ENCODE assay signal across 10 cellular contexts in the genomic region with DNA sequence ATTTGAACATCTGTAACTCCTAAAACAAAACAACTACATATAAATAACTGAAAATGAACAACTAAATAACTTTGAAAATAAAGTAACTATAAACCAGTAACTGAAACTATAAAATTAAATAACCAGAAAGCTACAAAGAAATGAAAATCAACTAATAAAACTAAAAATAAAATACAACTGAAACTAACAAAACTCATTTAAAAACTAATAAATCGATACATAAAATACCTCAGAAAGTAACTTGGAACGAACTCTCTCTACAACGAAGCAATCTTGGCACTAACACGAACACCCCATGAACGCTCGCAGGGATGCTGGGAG. TPM values are rescaled to one million over a fixed set of nuclear protein-coding genes. Genes with fewer than 3 reads are reported as not detected.
DNase-seq lines count a peak whose midpoint lies in the region; ATAC-seq and TF ChIP-seq lines count a peak whose summit lies in the region.
"Had no signal": no experiment of that assay in that cellular context is flagged by ENCODE, and none has a peak within 500 bp of the region (broad histone marks: within the 10 kb centered on the region; RNA-seq: fewer than 3 reads in every experiment).

No MANE protein-coding gene starts in this region.

- peaks cover 11% of the 10 kb centered on the region for H3K4me1 Mint-ChIP-seq in activated CD8-positive, alpha-beta T cell treated with anti-CD3 and anti-CD28 coated beads for 36 hours (ENCODE audit: low read depth)

- TF ChIP-seq CTCF in GM12865 (IDR thresholded peaks at IDR 0.05; ENCODE audit: insufficient read depth, low read depth, low read length, missing control alignments): no peak
- TF ChIP-seq CTCF in activated CD8-positive, alpha-beta T cell treated with anti-CD3 and anti-CD28 coated beads for 36 hours (IDR thresholded peaks at IDR 0.05): no peak

- POLR2A ChIA-PET in activated CD8-positive, alpha-beta T cell treated with anti-CD3 and anti-CD28 coated beads for 36 hours (lab: Charles Lee): interaction anchor here (0.9 kb wide), 1 partner anchor 80 kb away, joined by 3 read pairs; no protein-coding TSS in a partner anchor

- H3K27me3 Mint-ChIP-seq in activated CD8-positive, alpha-beta T cell treated with anti-CD3 and anti-CD28 coated beads for 36 hours: peaks cover 24% of the 10 kb centered on the region

- H3K27ac ChIP-seq in skin epidermis (no peak overlapping the region), substantia nigra (ENCODE audit: low read depth, low read length, poor library complexity, severe bottlenecking) (no peak overlapping the region)

- CTCF ChIA-PET in activated CD8-positive, alpha-beta T cell treated with anti-CD3 and anti-CD28 coated beads for 36 hours (lab: Charles Lee): interaction anchor here (1.0 to 2.2 kb wide), 9 partner anchors 12 to 290 kb away, joined by 3 to 17 read pairs (median 4); a partner anchor contains a TSS

- intact Hi-C loops in activated CD8-positive, alpha-beta T cell treated with anti-CD3 and anti-CD28 coated beads for 36 hours (cut with micrococcal nuclease): no loop called here

- no peaks in the 10 kb centered on the region for H3K9me3 Mint-ChIP-seq in activated CD8-positive, alpha-beta T cell treated with anti-CD3 and anti-CD28 coated beads for 36 hours
- H3K9me3 Mint-ChIP-seq: memory B cell had no signal

- no peak overlapping the region for H3K27ac Mint-ChIP-seq in activated CD8-positive, alpha-beta T cell treated with anti-CD3 and anti-CD28 coated beads for 36 hours
- H3K27ac Mint-ChIP-seq: memory B cell had no signal

- no peak for ATAC-seq in activated CD8-positive, alpha-beta T cell treated with anti-CD3 and anti-CD28 coated beads for 36 hours
- ATAC-seq in GM18858 (IDR thresholded peaks at IDR 0.05; ENCODE audit: unreplicated experiment): no peak

- H3K36me3 Mint-ChIP-seq in activated CD8-positive, alpha-beta T cell treated with anti-CD3 and anti-CD28 coated beads for 36 hours (ENCODE audit: low read depth): no peaks in the 10 kb centered on the region
- H3K36me3 Mint-ChIP-seq: memory B cell had no signal

- peak overlapping the region; percentile 43 for H3K4me3 ChIP-seq in GM12865 (ENCODE audit: low read depth, low read length)
- H3K4me3 ChIP-seq in iPS-11a (ENCODE audit: low read depth, low read length): peak overlapping the region; percentile 57
- peak overlapping the region; percentile 33 to 49 (median 42) for H3K4me3 ChIP-seq in skin epidermis

- H3K4me3 Mint-ChIP-seq in activated CD8-positive, alpha-beta T cell treated with anti-CD3 and anti-CD28 coated beads for 36 hours: peak overlapping the region; percentile 73

- DNase-seq in GM12865 (ENCODE audit: low read depth): no peak
- no peak for DNase-seq in activated CD8-positive, alpha-beta T cell treated with anti-CD3 and anti-CD28 coated beads for 36 hours
- no peak for DNase-seq in DMS79 (lab: John Stamatoyannopoulos, UW)
- DNase-seq in activated effector memory CD4-positive, alpha-beta T cell treated with Interleukin-2 at 50 U/mL for 16 hours: no peak
- DNase-seq in substantia nigra (lab: John Stamatoyannopoulos, UW): no peak
- DNase-seq: MV-4-11 had no signal

RNA-seq across cellular contexts. Expression of a gene that starts 15.9 kb away (rescaled TPM):
- 1 to 10 TPM; 8.5 to 9.0 TPM for total RNA-seq in activated CD8-positive, alpha-beta T cell treated with anti-CD3 and anti-CD28 coated beads for 36 hours
